In the genomic region with DNA sequence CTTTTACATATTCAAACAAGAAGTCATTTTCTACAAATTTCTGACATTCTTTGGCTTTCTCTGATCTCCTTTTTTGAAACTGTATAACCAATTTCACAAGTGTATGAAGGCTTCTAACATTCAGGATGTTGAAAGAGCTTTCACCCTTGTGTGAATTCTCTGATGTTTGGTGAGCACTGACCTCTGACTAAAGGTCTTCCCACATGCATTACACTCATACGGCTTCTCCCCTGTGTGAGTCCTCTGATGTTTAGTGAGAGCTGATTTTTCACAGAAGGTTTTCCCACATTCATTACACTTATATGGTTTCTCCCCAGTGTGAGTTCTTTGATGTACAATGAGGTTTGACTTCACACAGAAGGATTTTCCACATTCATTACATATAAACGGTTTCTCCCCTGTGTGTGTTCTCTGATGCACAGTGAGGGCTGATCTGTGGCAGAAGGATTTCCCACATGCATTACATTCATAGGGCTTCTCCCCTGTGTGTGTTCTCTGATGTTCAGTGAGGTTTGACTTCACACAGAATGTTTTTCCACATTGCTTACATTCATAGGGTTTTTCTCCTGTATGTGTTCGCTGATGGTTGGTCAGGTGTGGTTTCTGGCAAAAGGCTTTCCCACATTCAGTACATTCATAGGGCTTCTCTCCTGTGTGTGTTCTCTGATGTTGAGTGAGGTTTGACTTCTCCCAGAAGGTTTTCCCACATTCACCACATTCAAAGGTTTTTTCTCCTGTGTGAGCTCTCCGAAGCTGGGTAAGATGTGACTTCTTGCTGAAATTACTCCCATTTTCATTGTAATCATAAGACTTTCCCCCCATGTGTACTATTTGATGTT, we compare ENCODE assay signal across 18 cellular contexts.
"Had no signal": no experiment of that assay in that cellular context is flagged by ENCODE, and none has a peak within 500 bp of the region (broad histone marks: within the 10 kb centered on the region; RNA-seq: fewer than 3 reads in every experiment).

No MANE protein-coding gene starts in this region.

- FAIRE-seq: colon had no signal

- H3K4me3 ChIP-seq: lung, prostate gland, sigmoid colon, suprapubic skin, upper lobe of left lung had no signal

- H3K4me1 ChIP-seq: ascending aorta, prostate gland, sigmoid colon, suprapubic skin, upper lobe of left lung had no signal

- H3K27ac ChIP-seq: ascending aorta, prostate gland, sigmoid colon, suprapubic skin, upper lobe of left lung had no signal

- H3K9me3 ChIP-seq: prostate gland had no signal

- DNase-seq: activated CD4-positive, alpha-beta memory T cell treated with anti-CD3 and anti-CD28 coated beads for 36 hours; activated CD4-positive, alpha-beta T cell treated with anti-CD3 and anti-CD28 coated beads for 1 hour; activated effector memory CD4-positive, alpha-beta T cell treated with anti-CD3 and anti-CD28 coated beads, Interleukin-2, amount 50 U/mL, for 16 hours; activated naive CD8-positive, alpha-beta T cell treated with anti-CD3 and anti-CD28 coated beads for 36 hours; activated T-cell treated with anti-CD3 and anti-CD28 coated beads, Interleukin-2, amount 50 U/mL, for 4 hours; hippocampal formation; naive thymus-derived CD8-positive, alpha-beta T cell; sigmoid colon; stimulated activated CD4-positive, alpha-beta T cell treated with anti-CD3 and anti-CD28 coated beads, Interleukin-2, amount 100 ng/mL, for 24 hours; stimulated activated naive CD4-positive, alpha-beta T cell treated with Interleukin-2 at 50 U/mL for 16 hours; T-cell; T1000; upper lobe of left lung had no signal

- H3K4me3 Mint-ChIP-seq: activated CD4-positive, alpha-beta memory T cell treated with anti-CD3 and anti-CD28 coated beads for 36 hours; activated naive CD8-positive, alpha-beta T cell treated with anti-CD3 and anti-CD28 coated beads for 36 hours; activated T-cell treated with anti-CD3 and anti-CD28 coated beads, Interleukin-2, amount 50 U/mL, for 4 hours; naive thymus-derived CD8-positive, alpha-beta T cell; T-cell had no signal

- H3K27me3 ChIP-seq: ascending aorta, sigmoid colon, suprapubic skin, upper lobe of left lung had no signal

- H3K27ac Mint-ChIP-seq: activated CD4-positive, alpha-beta memory T cell treated with anti-CD3 and anti-CD28 coated beads for 36 hours; activated naive CD8-positive, alpha-beta T cell treated with anti-CD3 and anti-CD28 coated beads for 36 hours; naive thymus-derived CD8-positive, alpha-beta T cell; T-cell had no signal

- ATAC-seq: activated T-cell treated with anti-CD3 and anti-CD28 coated beads, Interleukin-2, amount 50 U/mL, for 4 hours; naive thymus-derived CD8-positive, alpha-beta T cell; T-cell had no signal

- H3K27me3 Mint-ChIP-seq: activated CD4-positive, alpha-beta memory T cell treated with anti-CD3 and anti-CD28 coated beads for 36 hours; activated naive CD8-positive, alpha-beta T cell treated with anti-CD3 and anti-CD28 coated beads for 36 hours; naive thymus-derived CD8-positive, alpha-beta T cell; T-cell had no signal

- H3K4me1 Mint-ChIP-seq: activated naive CD8-positive, alpha-beta T cell treated with anti-CD3 and anti-CD28 coated beads for 36 hours had no signal
